In the genomic region with DNA sequence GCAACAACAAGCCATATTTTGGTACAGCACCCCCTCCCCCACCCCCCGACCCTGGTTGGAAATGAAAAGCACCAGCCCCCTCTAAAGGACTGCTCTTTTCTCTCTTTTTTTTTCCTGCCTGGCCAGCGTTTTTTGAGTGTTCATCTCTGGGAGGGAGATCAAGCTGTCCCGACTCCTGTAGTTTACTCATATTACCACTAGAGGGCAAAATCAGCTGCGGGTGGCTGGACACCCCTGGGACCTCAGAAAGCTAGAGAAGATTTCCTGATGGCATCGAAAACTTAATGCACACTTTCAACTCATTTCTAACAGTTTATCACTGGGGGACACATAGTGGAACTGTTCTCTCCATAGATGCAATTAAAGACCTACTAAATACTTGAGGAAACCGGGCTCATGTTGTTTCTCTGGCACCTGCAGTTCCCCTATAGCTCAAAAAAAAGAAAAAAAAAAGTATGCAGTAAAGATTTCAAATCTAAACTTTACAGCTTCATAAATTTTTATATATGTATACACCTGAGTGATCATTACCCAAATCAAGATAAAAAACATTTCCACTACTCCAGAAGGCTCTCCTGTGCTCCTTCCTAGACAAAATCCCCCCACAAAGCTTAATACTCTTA, we compare ENCODE assay signal across 8 cellular contexts. TPM values are rescaled to one million over a fixed set of nuclear protein-coding genes. Genes with fewer than 3 reads are reported as not detected.
DNase-seq lines count a peak whose midpoint lies in the region; ATAC-seq, FAIRE-seq and TF ChIP-seq lines count a peak whose summit lies in the region.

No MANE protein-coding gene starts in this region.

- H3K27ac ChIP-seq in right lobe of liver: no peak overlapping the region

- H3K4me3 ChIP-seq in right lobe of liver: no peak overlapping the region

- peak; percentile 88 for DNase-seq in AG20443 (ENCODE audit: low spot score)
- peak; percentile 82 for DNase-seq in H54 (ENCODE audit: insufficient read length, low spot score)
- DNase-seq in NCI-H446 treated with DMSO at 0.1 percent for 48 hours (lab: John Stamatoyannopoulos, UW): peak; percentile 53
- peak; percentile 32 to 46 for DNase-seq in activated CD4-positive, alpha-beta T cell treated with anti-CD3 and anti-CD28 coated beads for 4 hours
- peak; percentile 44 to 64 for DNase-seq in dermis microvascular lymphatic vessel endothelial cell (ENCODE audit: low read depth in 2 of 2)
- DNase-seq in right lobe of liver: peak in 1 of 3 donors; percentile 53
- peak; percentile 47 for DNase-seq in stimulated activated CD8-positive, alpha-beta memory T cell treated with anti-CD3 and anti-CD28 coated beads, Interleukin-4, amount 100 ng/mL, for 48 hours

- peak; percentile 88 to 92 (median 90) for ATAC-seq in right lobe of liver
- no peak for ATAC-seq in HG02642 (IDR thresholded peaks at IDR 0.05; ENCODE audit: poor library complexity, unreplicated experiment)

- no peak for TF ChIP-seq POLR2A in H54 (IDR thresholded peaks at IDR 0.05; ENCODE audit: low read depth, low read length)
- no peak for TF ChIP-seq POLR2A in right lobe of liver (IDR thresholded peaks at IDR 0.05)

- H3K27me3 ChIP-seq in right lobe of liver: no peaks in the 10 kb centered on the region

- under 1% methylated on average over 6 of the region's 6 CpGs for WGBS in right lobe of liver (ENCODE audit: insufficient coverage, low coverage, low lambda C conversion rate, missing lambda C conversion rate)

- no peaks in the 10 kb centered on the region for H3K36me3 ChIP-seq in right lobe of liver

- no peaks in the 10 kb centered on the region for H3K4me1 ChIP-seq in right lobe of liver

- FAIRE-seq in H54 (lab: Jason Lieb, UNC): peak; percentile 33

- peak; percentile 71 to 80 (median 76) for TF ChIP-seq CTCF in right lobe of liver (IDR thresholded peaks at IDR 0.05)

- no peaks in the 10 kb centered on the region for H3K9me3 ChIP-seq in right lobe of liver

- intact Hi-C loops in right lobe of liver (cut with DNase I): no loop called here

RNA-seq across cellular contexts. Expression of gene CNBD2, which starts 24.4 kb away (rescaled TPM):
- total RNA-seq in dermis microvascular lymphatic vessel endothelial cell (5.3 and 5.4 TPM in 2 replicates), right lobe of liver (1 to 10 TPM; 1.6 to 2.2 (median 1.9) TPM)

RNA-seq across cellular contexts. Expression of gene SCAND1, which starts 38.5 kb away (rescaled TPM):
- total RNA-seq in dermis microvascular lymphatic vessel endothelial cell (67.1 and 87.0 TPM in 2 replicates), right lobe of liver (100 to 1,000 TPM in 2 of 6 experiments, 10 to 100 TPM in 4; 35.5 to 106 (median 43.8) TPM)
